Comparison of ENCODE assay signal across 1 cellular context in the genomic region with DNA sequence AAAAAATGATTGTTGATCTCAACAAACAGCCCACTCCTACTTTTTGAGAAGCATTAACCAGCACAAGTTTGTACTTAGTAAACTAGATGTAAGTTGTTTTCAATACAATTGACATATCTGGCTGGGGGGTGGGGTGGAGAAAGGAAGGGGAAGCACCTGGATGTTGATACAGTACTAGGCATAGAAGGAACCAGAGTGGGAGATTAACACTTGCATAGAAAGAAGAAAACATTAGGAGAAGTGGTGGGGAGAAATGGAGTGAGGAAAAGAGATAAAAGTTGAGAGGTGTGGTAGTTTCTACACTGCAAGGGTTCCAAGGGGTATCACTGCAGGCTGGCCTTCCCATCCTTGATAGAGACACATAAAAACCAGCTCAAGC.
TF ChIP-seq lines count a peak whose summit lies in the region.

No MANE protein-coding gene starts in this region.

TF ChIP-seq in SK-N-SH, 30 proteins besides CTCF, POLR2A, EP300 and RAD21 (continued from another document):
- TF ChIP-seq, protein P1, sequence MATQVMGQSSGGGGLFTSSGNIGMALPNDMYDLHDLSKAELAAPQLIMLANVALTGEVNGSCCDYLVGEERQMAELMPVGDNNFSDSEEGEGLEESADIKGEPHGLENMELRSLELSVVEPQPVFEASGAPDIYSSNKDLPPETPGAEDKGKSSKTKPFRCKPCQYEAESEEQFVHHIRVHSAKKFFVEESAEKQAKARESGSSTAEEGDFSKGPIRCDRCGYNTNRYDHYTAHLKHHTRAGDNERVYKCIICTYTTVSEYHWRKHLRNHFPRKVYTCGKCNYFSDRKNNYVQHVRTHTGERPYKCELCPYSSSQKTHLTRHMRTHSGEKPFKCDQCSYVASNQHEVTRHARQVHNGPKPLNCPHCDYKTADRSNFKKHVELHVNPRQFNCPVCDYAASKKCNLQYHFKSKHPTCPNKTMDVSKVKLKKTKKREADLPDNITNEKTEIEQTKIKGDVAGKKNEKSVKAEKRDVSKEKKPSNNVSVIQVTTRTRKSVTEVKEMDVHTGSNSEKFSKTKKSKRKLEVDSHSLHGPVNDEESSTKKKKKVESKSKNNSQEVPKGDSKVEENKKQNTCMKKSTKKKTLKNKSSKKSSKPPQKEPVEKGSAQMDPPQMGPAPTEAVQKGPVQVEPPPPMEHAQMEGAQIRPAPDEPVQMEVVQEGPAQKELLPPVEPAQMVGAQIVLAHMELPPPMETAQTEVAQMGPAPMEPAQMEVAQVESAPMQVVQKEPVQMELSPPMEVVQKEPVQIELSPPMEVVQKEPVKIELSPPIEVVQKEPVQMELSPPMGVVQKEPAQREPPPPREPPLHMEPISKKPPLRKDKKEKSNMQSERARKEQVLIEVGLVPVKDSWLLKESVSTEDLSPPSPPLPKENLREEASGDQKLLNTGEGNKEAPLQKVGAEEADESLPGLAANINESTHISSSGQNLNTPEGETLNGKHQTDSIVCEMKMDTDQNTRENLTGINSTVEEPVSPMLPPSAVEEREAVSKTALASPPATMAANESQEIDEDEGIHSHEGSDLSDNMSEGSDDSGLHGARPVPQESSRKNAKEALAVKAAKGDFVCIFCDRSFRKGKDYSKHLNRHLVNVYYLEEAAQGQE (IDR thresholded peaks at IDR 0.05; ENCODE audit: low read depth, low read length): no peak
